10 cellular contexts compared by ENCODE assay signal in the genomic region with DNA sequence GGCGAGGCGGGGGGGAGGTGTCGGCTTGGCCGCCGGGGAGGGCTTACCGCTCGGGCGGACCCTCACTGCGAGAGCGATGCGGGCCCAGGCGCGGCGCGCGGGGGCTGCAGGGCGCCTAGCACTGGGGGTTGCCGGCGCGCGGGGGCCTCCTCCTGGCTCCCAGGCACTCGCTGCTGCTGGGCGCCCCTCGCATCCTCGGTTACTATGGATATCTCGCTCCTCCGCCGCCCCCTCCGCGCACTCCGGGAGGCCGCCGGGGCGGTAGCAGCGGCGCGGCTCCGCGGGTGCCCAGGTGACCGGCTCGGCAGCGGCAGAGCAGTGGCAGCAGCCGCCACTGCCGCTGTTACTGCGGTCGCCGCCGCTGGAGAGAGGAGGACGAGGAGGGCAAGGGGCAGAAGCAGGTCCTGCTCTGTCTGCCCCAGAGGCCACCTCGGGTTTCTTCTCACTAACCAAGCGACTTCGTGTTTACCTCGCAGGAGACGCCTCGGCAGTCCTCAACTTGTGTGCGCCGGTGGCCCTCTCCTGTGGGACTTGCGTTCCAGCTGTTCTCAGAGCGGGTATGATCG.
DNase-seq lines count a peak whose midpoint lies in the region; ATAC-seq, FAIRE-seq and TF ChIP-seq lines count a peak whose summit lies in the region.
"Had no signal": no experiment of that assay in that cellular context is flagged by ENCODE, and none has a peak within 500 bp of the region (broad histone marks: within the 10 kb centered on the region; RNA-seq: fewer than 3 reads in every experiment).

No MANE protein-coding gene starts in this region.

- 1 to 5% (median 3%) methylated on average over 5 to 60 of the region's 60 CpGs for WGBS in spleen, 5 donors
- WGBS in mammary epithelial cell (ENCODE audit: low coverage, missing lambda C conversion rate) = 9% methylated on average over 18 of the region's 60 CpGs

- H3K4me1 ChIP-seq in PC-3 (ENCODE audit: insufficient read depth, low read length) (no peaks in the 10 kb centered on the region), iPS-15b (ENCODE audit: control insufficient read depth, insufficient read depth, low read length) (peaks cover 6% of the 10 kb centered on the region), spleen (peaks cover 0 to 20% (median 6%) of the 10 kb centered on the region in 6 donors), mammary epithelial cell (ENCODE audit: insufficient read depth, low read length) (no peaks in the 10 kb centered on the region)

- no peak overlapping the region for H3K4me3 ChIP-seq in PC-3 (ENCODE audit: low read length)
- H3K4me3 ChIP-seq in iPS-15b (ENCODE audit: low read depth, low read length) = peak overlapping the region; percentile 61
- peak overlapping the region in 7 of 8 donors; percentile 7 to 57 (median 17) for H3K4me3 ChIP-seq in spleen
- H3K4me3 ChIP-seq in mammary epithelial cell (replicated peaks in 1 of 3; ENCODE audit: insufficient read depth in 1 of 3, low read depth in 2 of 3, low read length in 3 of 3) = no peak overlapping the region

- in situ Hi-C loops in mammary epithelial cell (cut with MboI; ENCODE audit: low sequenced_read_pairs in 2 of 2) = no loop called here

- BruUV-seq in PC-3 (replicated peaks; lab: Mats Ljungman, UMichigan) (no TSS peak), mammary epithelial cell (replicated peaks; lab: Mats Ljungman, UMichigan) (no TSS peak)

- no peaks in the 10 kb centered on the region for H3K9me2 ChIP-seq in PC-3 (replicated peaks; ENCODE audit: low read length)

- peak; percentile 24; the same call in 1 of the 2 replicates for ATAC-seq in PC-3
- no peak for ATAC-seq in GM19455 (IDR thresholded peaks at IDR 0.05; ENCODE audit: unreplicated experiment)

- no peak overlapping the region for H3K27ac ChIP-seq in PC-3 (ENCODE audit: low read length)
- H3K27ac ChIP-seq in spleen = no peak overlapping the region
- no peak overlapping the region for H3K27ac ChIP-seq in mammary epithelial cell (ENCODE audit: insufficient read depth, low read depth, low read length)

- H3K36me3 ChIP-seq in PC-3 (ENCODE audit: low read depth, low read length) (no peaks in the 10 kb centered on the region), iPS-15b (ENCODE audit: control insufficient read depth, insufficient read depth, low read length) (no peaks in the 10 kb centered on the region), spleen (no peaks in the 10 kb centered on the region), mammary epithelial cell (ENCODE audit: insufficient read depth, low read length) (no peaks in the 10 kb centered on the region)

- no peaks in the 10 kb centered on the region for H3K9me3 ChIP-seq in PC-3 (ENCODE audit: low read length)
- H3K9me3 ChIP-seq in iPS-15b (ENCODE audit: control insufficient read depth, insufficient read depth, low read length) = no peaks in the 10 kb centered on the region
- H3K9me3 ChIP-seq in spleen = no peaks in the 10 kb centered on the region
- H3K9me3 ChIP-seq in mammary epithelial cell (replicated peaks; ENCODE audit: insufficient read depth, low read length) = no peaks in the 10 kb centered on the region

- H3K9ac ChIP-seq in PC-3 (ENCODE audit: low read length) (no peak overlapping the region), iPS-15b (ENCODE audit: low read depth, low read length) (no peak overlapping the region), mammary epithelial cell (ENCODE audit: insufficient read depth, low read length) (no peak overlapping the region)

- POLR2A ChIA-PET in PC-3 (lab: Charles Lee; ENCODE audit: unreplicated experiment) = no interaction called here

- no peaks in the 10 kb centered on the region for H3F3A ChIP-seq in PC-3 (ENCODE audit: low read length, unreplicated experiment)

- TF ChIP-seq CTCF in PC-3 (conservative IDR thresholded peaks at IDR 0.05; ENCODE audit: low read depth, low read length) = no peak
- no peak for TF ChIP-seq CTCF in spleen (IDR thresholded peaks at IDR 0.05 in 8 of 11, conservative IDR thresholded peaks at IDR 0.05 in 3 of 11)
- no peak for TF ChIP-seq CTCF in mammary epithelial cell (conservative IDR thresholded peaks at IDR 0.05 in 1 of 2, IDR thresholded peaks at IDR 0.05 in 1 of 2; ENCODE audit: extremely low read depth in 1 of 2, insufficient read depth in 1 of 2, low read depth in 1 of 2, low read length in 2 of 2)

- H3K79me2 ChIP-seq in PC-3 (ENCODE audit: low read length) (no peaks in the 10 kb centered on the region), mammary epithelial cell (ENCODE audit: insufficient read depth, low read length) (no peaks in the 10 kb centered on the region)

- intact Hi-C loops in PC-3 (cut with micrococcal nuclease) = no loop called here
- intact Hi-C loops in spleen (cut with DNase I; ENCODE audit: low total_unique reads) = no loop called here
- intact Hi-C loops in mammary epithelial cell (cut with micrococcal nuclease) = no loop called here

- CTCF ChIA-PET in PC-3 (lab: Charles Lee) = no interaction called here
- CTCF ChIA-PET in mammary epithelial cell (lab: Charles Lee; ENCODE audit: low non-redundant PET) = no interaction called here

- DNase-seq in NCI-H2029 (lab: John Stamatoyannopoulos, UW) (peak; percentile 8), NCI-H2029 treated with DMSO at 0.1 percent for 48 hours (lab: John Stamatoyannopoulos, UW) (no peak), PC-3 (no peak), spleen (no peak), mammary epithelial cell (no peak), H54 (ENCODE audit: insufficient read length, low spot score) (no peak)
- DNase-seq: cortex of kidney, NCI-H226 had no signal

- no peak for FAIRE-seq in H54 (lab: Jason Lieb, UNC)

- no peak overlapping the region for H2AFZ ChIP-seq in PC-3 (ENCODE audit: low read length)
- no peak overlapping the region for H2AFZ ChIP-seq in mammary epithelial cell (ENCODE audit: low read depth, low read length)

- TF ChIP-seq POLR2A in spleen (IDR thresholded peaks at IDR 0.05) (no peak), H54 (IDR thresholded peaks at IDR 0.05; ENCODE audit: low read depth, low read length) (no peak)

- H3K4me2 ChIP-seq in PC-3 (ENCODE audit: low read length) (no peak overlapping the region), mammary epithelial cell (ENCODE audit: insufficient read depth, low read depth, low read length) (no peak overlapping the region)

- H3K27me3 ChIP-seq in PC-3 (ENCODE audit: low read length) (peaks cover 70% of the 10 kb centered on the region), iPS-15b (ENCODE audit: control insufficient read depth, insufficient read depth, low read length) (peaks cover 64% of the 10 kb centered on the region), spleen (replicated peaks in 1 of 7) (peaks cover 0 to 86% (median 46%) of the 10 kb centered on the region in 7 donors), mammary epithelial cell (ENCODE audit: insufficient read depth, low read length) (peaks cover 30% of the 10 kb centered on the region)

- H4K20me1 ChIP-seq in PC-3 (ENCODE audit: low read length) = no peaks in the 10 kb centered on the region
- H4K20me1 ChIP-seq in mammary epithelial cell (ENCODE audit: insufficient read depth, low read length) = peaks cover 3% of the 10 kb centered on the region

- dilution Hi-C loops in mammary epithelial cell (cut with HindIII; ENCODE audit: low sequenced_read_pairs) = no loop called here

Comparison
In these comparisons a context has a peak if more than half of its experiments do, and no peak if none do; other contexts are left out.
1. H3K4me3 ChIP-seq: peak in iPS-15b (single experiment) and spleen (7 of 8); none in PC-3 (single experiment) and mammary epithelial cell (0 of 3).